Comparison of ENCODE assay signal across 33 cellular contexts in the genomic region with DNA sequence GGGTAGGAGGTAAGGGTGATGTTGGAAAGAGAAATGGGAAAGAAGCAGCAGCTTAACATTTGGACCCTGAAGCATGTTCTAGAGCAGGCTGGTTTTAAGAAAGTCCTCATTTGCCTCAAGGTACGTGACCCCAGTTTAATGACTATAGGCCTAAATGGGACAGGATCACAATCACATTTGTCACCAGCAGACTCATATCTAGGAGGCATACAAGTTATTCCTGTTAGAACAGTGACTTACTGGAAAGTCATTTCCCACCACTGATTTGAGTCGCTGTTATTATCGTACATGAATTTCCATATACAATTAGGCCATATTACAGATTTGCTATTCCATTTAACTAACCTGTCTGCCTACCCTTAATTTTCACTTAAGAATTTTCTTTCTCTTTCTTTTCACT.
"Had no signal": no experiment of that assay in that cellular context is flagged by ENCODE, and none has a peak within 500 bp of the region (broad histone marks: within the 10 kb centered on the region; RNA-seq: fewer than 3 reads in every experiment).

No MANE protein-coding gene starts in this region.

- H3K27ac ChIP-seq: brain microvascular endothelial cell, epithelial cell of prostate, esophagus squamous epithelium, gastroesophageal sphincter, heart right ventricle, WERI-Rb-1 had no signal

- DNase-seq: activated B cell treated with CpG ODN at 0.5 μM for 24 hours; activated CD4-positive, alpha-beta T cell treated with anti-CD3 and anti-CD28 coated beads for 48 hours; activated CD4-positive, alpha-beta T cell treated with anti-CD3 and anti-CD28 coated beads, Interleukin-2, amount 50 U/mL, for 1 hour; activated CD4-positive, alpha-beta T cell treated with anti-CD3 and anti-CD28 coated beads, Interleukin-2, amount 50 U/mL, for 48 hours; activated CD8-positive, alpha-beta memory T cell treated with anti-CD3 and anti-CD28 coated beads for 24 hours; activated CD8-positive, alpha-beta T cell treated with anti-CD3 and anti-CD28 coated beads for 36 hours; activated effector memory CD4-positive, alpha-beta T cell treated with Interleukin-2 at 50 U/mL for 16 hours; activated gamma-delta T cell treated with Interleukin-2 at 50 U/mL for 16 hours; activated naive CD4-positive, alpha-beta T cell treated with anti-CD3 and anti-CD28 coated beads, Interleukin-2, amount 50 U/mL, for 16 hours; activated naive CD4-positive, alpha-beta T cell treated with Interleukin-2 at 50 U/mL for 16 hours; activated T-cell treated with anti-CD3 and anti-CD28 coated beads, Interleukin-2, amount 50 U/mL, for 4 hours; amniotic stem cell; anterior cingulate cortex; brain microvascular endothelial cell; caudate nucleus; cortex of kidney; dermis blood vessel endothelial cell; effector CD4-positive, alpha-beta T cell; effector memory CD8-positive, alpha-beta T cell; esophagus squamous epithelium; foreskin melanocyte; heart right ventricle; T-helper 17 cell; T1000; WERI-Rb-1 had no signal

- H3K27ac Mint-ChIP-seq: activated B cell treated with CpG ODN at 0.5 μM for 24 hours; activated CD8-positive, alpha-beta T cell treated with anti-CD3 and anti-CD28 coated beads for 36 hours; activated naive CD8-positive, alpha-beta T cell; activated T-helper 17 cell treated with anti-CD3 and anti-CD28 coated beads, Interleukin-2, amount 50 U/mL, for 72 hours; effector memory CD8-positive, alpha-beta T cell; T-helper 17 cell; T-helper 2 cell treated with Interferon-gamma antibody and Interleukin-4, amounts not matched to agents 5 μg/mL and 100 μg/mL, for 36 hours had no signal

- H3K36me3 ChIP-seq: brain microvascular endothelial cell, esophagus squamous epithelium, gastroesophageal sphincter, heart right ventricle, WERI-Rb-1 had no signal

- H3K9me3 Mint-ChIP-seq: activated B cell treated with CpG ODN at 0.5 μM for 24 hours; activated CD8-positive, alpha-beta T cell treated with anti-CD3 and anti-CD28 coated beads for 36 hours; activated T-cell treated with anti-CD3 and anti-CD28 coated beads, Interleukin-2, amount 50 U/mL, for 4 hours; activated T-helper 17 cell treated with anti-CD3 and anti-CD28 coated beads, Interleukin-2, amount 50 U/mL, for 72 hours; effector memory CD8-positive, alpha-beta T cell; T-helper 2 cell treated with Interferon-gamma antibody and Interleukin-4, amounts not matched to agents 5 μg/mL and 100 μg/mL, for 36 hours had no signal

- H3K27me3 Mint-ChIP-seq: activated CD8-positive, alpha-beta T cell treated with anti-CD3 and anti-CD28 coated beads for 36 hours; activated naive CD8-positive, alpha-beta T cell; activated T-helper 17 cell treated with anti-CD3 and anti-CD28 coated beads, Interleukin-2, amount 50 U/mL, for 72 hours; effector memory CD8-positive, alpha-beta T cell; T-helper 17 cell had no signal

- H3K4me1 Mint-ChIP-seq: activated T-helper 17 cell treated with anti-CD3 and anti-CD28 coated beads, Interleukin-2, amount 50 U/mL, for 72 hours; T-helper 17 cell had no signal

- H3K4me1 ChIP-seq: esophagus squamous epithelium, gastroesophageal sphincter had no signal

- H3K36me3 Mint-ChIP-seq: activated naive CD8-positive, alpha-beta T cell had no signal

- H3K4me3 Mint-ChIP-seq: activated B cell treated with CpG ODN at 0.5 μM for 24 hours; activated CD8-positive, alpha-beta T cell treated with anti-CD3 and anti-CD28 coated beads for 36 hours; activated naive CD8-positive, alpha-beta T cell; activated T-cell treated with anti-CD3 and anti-CD28 coated beads, Interleukin-2, amount 50 U/mL, for 4 hours; activated T-helper 17 cell treated with anti-CD3 and anti-CD28 coated beads, Interleukin-2, amount 50 U/mL, for 72 hours; effector memory CD8-positive, alpha-beta T cell; T-helper 17 cell; T-helper 2 cell treated with Interferon-gamma antibody and Interleukin-4, amounts not matched to agents 5 μg/mL and 100 μg/mL, for 36 hours had no signal

- H3K27me3 ChIP-seq: brain microvascular endothelial cell, esophagus squamous epithelium, gastroesophageal sphincter had no signal

- H3K4me3 ChIP-seq: esophagus squamous epithelium, gastroesophageal sphincter, heart right ventricle had no signal

- ATAC-seq: activated CD4-positive, CD25-positive, alpha-beta regulatory T cell treated with anti-CD3 and anti-CD28 coated beads, Interleukin-2, amount 50 U/mL, for 24 hours; activated CD8-positive, alpha-beta T cell treated with anti-CD3 and anti-CD28 coated beads for 36 hours; activated T-cell treated with anti-CD3 and anti-CD28 coated beads, Interleukin-2, amount 50 U/mL, for 4 hours; activated T-helper 17 cell treated with anti-CD3 and anti-CD28 coated beads, Interleukin-2, amount 50 U/mL, for 72 hours; effector memory CD8-positive, alpha-beta T cell; gastroesophageal sphincter; heart right ventricle; T-helper 17 cell had no signal

- FAIRE-seq: astrocyte, colon had no signal
